In the genomic region with DNA sequence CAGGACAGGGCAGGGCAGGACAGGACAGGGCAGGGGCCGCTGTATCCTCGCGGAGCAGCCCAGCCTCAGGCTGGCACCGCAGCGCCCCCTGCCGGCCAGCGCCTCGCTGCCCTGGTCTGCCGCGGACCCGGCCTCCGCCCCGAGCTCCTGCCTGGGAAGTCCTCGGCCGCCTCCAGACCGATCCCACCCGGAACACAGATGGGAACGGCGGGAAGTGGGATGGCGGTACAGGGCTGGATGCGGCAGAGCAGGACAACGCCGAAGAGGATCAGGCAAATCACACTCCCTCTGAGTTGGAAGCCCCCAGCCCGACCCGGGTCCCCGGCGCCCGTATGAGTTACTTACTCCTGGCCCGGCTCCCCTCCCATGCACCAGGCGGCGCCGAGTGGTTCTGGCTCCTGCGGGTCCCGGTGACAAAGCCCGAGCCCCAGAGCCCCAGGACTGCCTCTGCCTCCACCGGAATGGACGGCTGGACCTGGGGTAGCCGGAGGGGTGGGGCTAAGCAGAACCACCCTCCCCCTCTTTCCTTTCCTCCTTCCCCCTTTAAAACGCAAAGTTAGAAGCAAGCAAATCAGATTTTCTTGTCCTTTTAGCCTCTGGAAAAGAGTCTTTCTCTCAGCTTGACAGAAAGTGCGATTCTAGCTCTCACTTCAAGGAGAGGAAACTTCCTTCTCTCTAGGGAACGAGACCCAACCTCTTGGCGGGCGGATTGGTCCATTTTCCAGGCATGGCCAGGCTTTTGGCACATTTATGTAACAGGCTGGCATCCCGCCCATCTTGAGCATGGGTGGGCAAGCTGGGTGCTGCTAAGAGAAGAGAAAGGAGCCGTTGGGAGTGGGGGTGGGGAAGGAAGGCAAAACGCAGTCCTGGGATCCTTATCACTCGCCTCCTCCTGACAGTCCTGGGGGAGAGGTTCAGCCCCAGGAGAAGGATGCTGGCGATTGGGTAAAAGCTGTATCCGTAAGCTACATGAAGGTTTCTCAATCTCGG, we compare ENCODE assay signal across 1 cellular context.
TF ChIP-seq lines count a peak whose summit lies in the region.

A gene with protein sequence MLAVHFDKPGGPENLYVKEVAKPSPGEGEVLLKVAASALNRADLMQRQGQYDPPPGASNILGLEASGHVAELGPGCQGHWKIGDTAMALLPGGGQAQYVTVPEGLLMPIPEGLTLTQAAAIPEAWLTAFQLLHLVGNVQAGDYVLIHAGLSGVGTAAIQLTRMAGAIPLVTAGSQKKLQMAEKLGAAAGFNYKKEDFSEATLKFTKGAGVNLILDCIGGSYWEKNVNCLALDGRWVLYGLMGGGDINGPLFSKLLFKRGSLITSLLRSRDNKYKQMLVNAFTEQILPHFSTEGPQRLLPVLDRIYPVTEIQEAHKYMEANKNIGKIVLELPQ (minus strand): TSS at position 449 of the 990 bp plus-strand sequence. CDS start 508 bp downstream, outside the sequence.

TF ChIP-seq in HepG2, 621 proteins besides CTCF, POLR2A, EP300 and RAD21 (continued from another document and continues in another):
- TF ChIP-seq ZBTB4 (CRISPR knock-in tag; IDR thresholded peaks at IDR 0.05; ENCODE audit: borderline replicate concordance) (peak; percentile 17; the same call in 1 of the 2 replicates), GMEB2 (CRISPR knock-in tag; IDR thresholded peaks at IDR 0.05; ENCODE audit: low read depth) (no peak), CEBPZ (IDR thresholded peaks at IDR 0.05; ENCODE audit: low read length) (no peak), ZNF790 (CRISPR knock-in tag; IDR thresholded peaks at IDR 0.05; ENCODE audit: borderline replicate concordance) (peak; percentile 80; the same call in 1 of the 2 replicates), ZNF138 (CRISPR knock-in tag; IDR thresholded peaks at IDR 0.05; ENCODE audit: low read depth) (peak; percentile 76; the same call in 1 of the 2 replicates), DNMT3B (CRISPR knock-in tag; conservative IDR thresholded peaks at IDR 0.05) (no peak), ATF7-NPFF (CRISPR knock-in tag; IDR thresholded peaks at IDR 0.05; ENCODE audit: low read depth) (no peak), ZNF749 (CRISPR knock-in tag; IDR thresholded peaks at IDR 0.05; ENCODE audit: borderline replicate concordance) (no peak; the same call in 1 of the 2 replicates), ZNF83 (CRISPR knock-in tag; IDR thresholded peaks at IDR 0.05; ENCODE audit: borderline replicate concordance) (peak; percentile 85; the same call in 1 of the 2 replicates), ZNF230 (CRISPR knock-in tag; IDR thresholded peaks at IDR 0.05) (peak; percentile 17; the same call in 1 of the 2 replicates), U2AF1 (optimal IDR thresholded peaks at IDR 0.05; ENCODE audit: low read depth, low read length) (no peak), MIXL1 (CRISPR knock-in tag; IDR thresholded peaks at IDR 0.05) (no peak), CAMTA2 (CRISPR knock-in tag; IDR thresholded peaks at IDR 0.05; ENCODE audit: borderline replicate concordance) (no peak; the same call in 1 of the 2 replicates), SPEN (CRISPR knock-in tag; IDR thresholded peaks at IDR 0.05; ENCODE audit: low read depth) (peak; percentile 79), ZNF556 (CRISPR knock-in tag; IDR thresholded peaks at IDR 0.05; ENCODE audit: borderline replicate concordance) (peak; percentile 16; the same call in 1 of the 2 replicates), HDAC1 (CRISPR knock-in tag; IDR thresholded peaks at IDR 0.05) (peak; percentile 89), ZNF816 (CRISPR knock-in tag; IDR thresholded peaks at IDR 0.05; ENCODE audit: borderline replicate concordance) (peak; percentile 89), ARID3A (IDR thresholded peaks at IDR 0.05; ENCODE audit: low read depth, low read length) (0 out of 2 replicates have a peak, but pooled peaks have one; percentile 9), JUNB (CRISPR knock-in tag; IDR thresholded peaks at IDR 0.05; ENCODE audit: borderline replicate concordance) (no peak), ZBTB3 (CRISPR knock-in tag; IDR thresholded peaks at IDR 0.05; ENCODE audit: borderline replicate concordance, low read depth) (no peak), ZBTB7A (CRISPR knock-in tag; IDR thresholded peaks at IDR 0.05) (peak; percentile 62; the same call in 1 of the 2 replicates), ATF1 (CRISPR knock-in tag; IDR thresholded peaks at IDR 0.05) (no peak), PTBP1 (IDR thresholded peaks at IDR 0.05; ENCODE audit: low read depth, low read length, poor library complexity, severe bottlenecking) (peak; percentile 76), ZMAT5 (CRISPR knock-in tag; IDR thresholded peaks at IDR 0.05; ENCODE audit: borderline replicate concordance, low read depth) (no peak; the same call in 1 of the 2 replicates), EEA1 (CRISPR knock-in tag; IDR thresholded peaks at IDR 0.05; ENCODE audit: borderline replicate concordance) (peak; percentile 65; the same call in 1 of the 2 replicates)
- TF ChIP-seq, protein P1, sequence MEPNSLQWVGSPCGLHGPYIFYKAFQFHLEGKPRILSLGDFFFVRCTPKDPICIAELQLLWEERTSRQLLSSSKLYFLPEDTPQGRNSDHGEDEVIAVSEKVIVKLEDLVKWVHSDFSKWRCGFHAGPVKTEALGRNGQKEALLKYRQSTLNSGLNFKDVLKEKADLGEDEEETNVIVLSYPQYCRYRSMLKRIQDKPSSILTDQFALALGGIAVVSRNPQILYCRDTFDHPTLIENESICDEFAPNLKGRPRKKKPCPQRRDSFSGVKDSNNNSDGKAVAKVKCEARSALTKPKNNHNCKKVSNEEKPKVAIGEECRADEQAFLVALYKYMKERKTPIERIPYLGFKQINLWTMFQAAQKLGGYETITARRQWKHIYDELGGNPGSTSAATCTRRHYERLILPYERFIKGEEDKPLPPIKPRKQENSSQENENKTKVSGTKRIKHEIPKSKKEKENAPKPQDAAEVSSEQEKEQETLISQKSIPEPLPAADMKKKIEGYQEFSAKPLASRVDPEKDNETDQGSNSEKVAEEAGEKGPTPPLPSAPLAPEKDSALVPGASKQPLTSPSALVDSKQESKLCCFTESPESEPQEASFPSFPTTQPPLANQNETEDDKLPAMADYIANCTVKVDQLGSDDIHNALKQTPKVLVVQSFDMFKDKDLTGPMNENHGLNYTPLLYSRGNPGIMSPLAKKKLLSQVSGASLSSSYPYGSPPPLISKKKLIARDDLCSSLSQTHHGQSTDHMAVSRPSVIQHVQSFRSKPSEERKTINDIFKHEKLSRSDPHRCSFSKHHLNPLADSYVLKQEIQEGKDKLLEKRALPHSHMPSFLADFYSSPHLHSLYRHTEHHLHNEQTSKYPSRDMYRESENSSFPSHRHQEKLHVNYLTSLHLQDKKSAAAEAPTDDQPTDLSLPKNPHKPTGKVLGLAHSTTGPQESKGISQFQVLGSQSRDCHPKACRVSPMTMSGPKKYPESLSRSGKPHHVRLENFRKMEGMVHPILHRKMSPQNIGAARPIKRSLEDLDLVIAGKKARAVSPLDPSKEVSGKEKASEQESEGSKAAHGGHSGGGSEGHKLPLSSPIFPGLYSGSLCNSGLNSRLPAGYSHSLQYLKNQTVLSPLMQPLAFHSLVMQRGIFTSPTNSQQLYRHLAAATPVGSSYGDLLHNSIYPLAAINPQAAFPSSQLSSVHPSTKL (CRISPR knock-in tag; IDR thresholded peaks at IDR 0.05) = peak; percentile 45
- TF ChIP-seq, protein P2, sequence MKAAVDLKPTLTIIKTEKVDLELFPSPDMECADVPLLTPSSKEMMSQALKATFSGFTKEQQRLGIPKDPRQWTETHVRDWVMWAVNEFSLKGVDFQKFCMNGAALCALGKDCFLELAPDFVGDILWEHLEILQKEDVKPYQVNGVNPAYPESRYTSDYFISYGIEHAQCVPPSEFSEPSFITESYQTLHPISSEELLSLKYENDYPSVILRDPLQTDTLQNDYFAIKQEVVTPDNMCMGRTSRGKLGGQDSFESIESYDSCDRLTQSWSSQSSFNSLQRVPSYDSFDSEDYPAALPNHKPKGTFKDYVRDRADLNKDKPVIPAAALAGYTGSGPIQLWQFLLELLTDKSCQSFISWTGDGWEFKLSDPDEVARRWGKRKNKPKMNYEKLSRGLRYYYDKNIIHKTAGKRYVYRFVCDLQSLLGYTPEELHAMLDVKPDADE (CRISPR knock-in tag; IDR thresholded peaks at IDR 0.05) = peak; percentile 76; the same call in 1 of the 2 replicates
- TF ChIP-seq, protein P3, sequence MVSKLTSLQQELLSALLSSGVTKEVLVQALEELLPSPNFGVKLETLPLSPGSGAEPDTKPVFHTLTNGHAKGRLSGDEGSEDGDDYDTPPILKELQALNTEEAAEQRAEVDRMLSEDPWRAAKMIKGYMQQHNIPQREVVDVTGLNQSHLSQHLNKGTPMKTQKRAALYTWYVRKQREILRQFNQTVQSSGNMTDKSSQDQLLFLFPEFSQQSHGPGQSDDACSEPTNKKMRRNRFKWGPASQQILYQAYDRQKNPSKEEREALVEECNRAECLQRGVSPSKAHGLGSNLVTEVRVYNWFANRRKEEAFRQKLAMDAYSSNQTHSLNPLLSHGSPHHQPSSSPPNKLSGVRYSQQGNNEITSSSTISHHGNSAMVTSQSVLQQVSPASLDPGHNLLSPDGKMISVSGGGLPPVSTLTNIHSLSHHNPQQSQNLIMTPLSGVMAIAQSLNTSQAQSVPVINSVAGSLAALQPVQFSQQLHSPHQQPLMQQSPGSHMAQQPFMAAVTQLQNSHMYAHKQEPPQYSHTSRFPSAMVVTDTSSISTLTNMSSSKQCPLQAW (CRISPR knock-in tag; IDR thresholded peaks at IDR 0.05) = peak; percentile 85
